ENCODE assay signal across 18 cellular contexts in genomic region chr12:83462419-83462818, GRCh38.
DNase-seq lines count a peak whose midpoint lies in the region; ATAC-seq, FAIRE-seq and TF ChIP-seq lines count a peak whose summit lies in the region.
"Had no signal": no experiment of that assay in that cellular context is flagged by ENCODE, and none has a peak within 500 bp of the region (broad histone marks: within the 10 kb centered on the region; RNA-seq: fewer than 3 reads in every experiment).

No MANE protein-coding gene starts in this region.

- intact Hi-C loops in Right ventricle myocardium superior (cut with DNase I) (no loop called here), Right ventricle myocardium inferior (cut with DNase I) (no loop called here), GM12878 (cut with micrococcal nuclease; ENCODE audit: unreplicated experiment) (no loop called here)

- BruUV-seq in GM12878 (replicated peaks; lab: Mats Ljungman, UMichigan): no TSS peak

- no peaks in the 10 kb centered on the region for H3K36me3 Mint-ChIP-seq in neural progenitor cell

- FAIRE-seq in GM12878 (lab: Jason Lieb, UNC) (no peak), urothelium cell line (lab: Jason Lieb, UNC) (no peak)

- no peak overlapping the region for H3K27ac Mint-ChIP-seq in neural progenitor cell
- H3K27ac Mint-ChIP-seq: activated CD4-positive, alpha-beta memory T cell treated with anti-CD3 and anti-CD28 coated beads, Interleukin-2, amount 10 ng/mL, durations not matched to agents 7 days and 5 days; CD4-positive, alpha-beta T cell had no signal

- H3K27ac ChIP-seq in GM12878 (ENCODE audit: control insufficient read depth, insufficient read depth) (no peak overlapping the region), neural progenitor cell (no peak overlapping the region)

- H3K4me2 ChIP-seq in GM12878 (ENCODE audit: control insufficient read depth, insufficient read depth) (no peak overlapping the region), neural progenitor cell (no peak overlapping the region)

- peak; percentile 52 for ATAC-seq in Right ventricle myocardium superior (ENCODE audit: poor library complexity)
- no peak for ATAC-seq in Right ventricle myocardium inferior
- peak; percentile 34; the same call in 2 of the 3 replicates for ATAC-seq in GM12878
- ATAC-seq in HG03520 (IDR thresholded peaks at IDR 0.05; ENCODE audit: unreplicated experiment): no peak

- H3K4me3 Mint-ChIP-seq in neural progenitor cell: no peak overlapping the region
- H3K4me3 Mint-ChIP-seq: activated CD4-positive, alpha-beta memory T cell treated with anti-CD3 and anti-CD28 coated beads, Interleukin-2, amount 10 ng/mL, durations not matched to agents 7 days and 5 days; CD4-positive, alpha-beta T cell had no signal

- H4K20me1 ChIP-seq in GM12878 (ENCODE audit: control insufficient read depth, insufficient read depth) (no peaks in the 10 kb centered on the region), neural progenitor cell (ENCODE audit: low read depth) (no peaks in the 10 kb centered on the region)

- CTCF ChIA-PET in GM12878 (lab: Yijun Ruan, JAX): interaction anchor here (0.6 to 1.8 kb wide), 2 partner anchors 29 to 364 kb away, joined by 3 to 6 read pairs; no protein-coding TSS in a partner anchor

- H3K4me1 Mint-ChIP-seq in neural progenitor cell: peaks cover 4% of the 10 kb centered on the region
- H3K4me1 Mint-ChIP-seq: activated CD4-positive, alpha-beta memory T cell treated with anti-CD3 and anti-CD28 coated beads, Interleukin-2, amount 10 ng/mL, durations not matched to agents 7 days and 5 days had no signal

- H3K4me3 ChIP-seq in GM12878 (no peak overlapping the region), neural progenitor cell (no peak overlapping the region)

- RAD21 ChIA-PET in GM12878 (lab: Charles Lee; ENCODE audit: unreplicated experiment): no interaction called here

- no peak for TF ChIP-seq RAD21 in GM12878 (IDR thresholded peaks at IDR 0.05; ENCODE audit: insufficient read depth, low read depth, low read length)

- SMC1A ChIA-PET in GM12878 (lab: Charles Lee; ENCODE audit: uncharacterized antibody, unreplicated experiment): no interaction called here

- H3K36me3 ChIP-seq in GM12878 (ENCODE audit: control insufficient read depth in 2 of 2, insufficient read depth in 2 of 2, low read length in 1 of 2) (no peaks in the 10 kb centered on the region), neural progenitor cell (no peaks in the 10 kb centered on the region)

- peaks cover 2% of the 10 kb centered on the region for H3K27me3 Mint-ChIP-seq in neural progenitor cell (ENCODE audit: insufficient read depth, low read depth)
- H3K27me3 Mint-ChIP-seq: activated CD4-positive, alpha-beta memory T cell treated with anti-CD3 and anti-CD28 coated beads, Interleukin-2, amount 10 ng/mL, durations not matched to agents 7 days and 5 days; CD4-positive, alpha-beta T cell had no signal

- DNase-seq in Right ventricle myocardium superior: no peak
- DNase-seq in Right ventricle myocardium inferior (ENCODE audit: missing footprints): no peak
- peak; percentile 3 for DNase-seq in NAMALWA (ENCODE audit: low spot score)
- DNase-seq in GM12878 (ENCODE audit: low read depth, low spot score): no peak
- peak; percentile 13 for DNase-seq in neural progenitor cell (ENCODE audit: low spot score)
- no peak for DNase-seq in activated naive CD4-positive, alpha-beta T cell (lab: John Stamatoyannopoulos, UW)
- no peak for DNase-seq in urothelium cell line (ENCODE audit: low spot score)
- DNase-seq: activated CD4-positive, alpha-beta memory T cell treated with anti-CD3 and anti-CD28 coated beads, Interleukin-2, amount 10 ng/mL, durations not matched to agents 7 days and 5 days; activated naive CD4-positive, alpha-beta T cell treated with Interleukin-2 at 50 U/mL for 16 hours; anterior cingulate cortex; CD4-positive, alpha-beta T cell; effector CD8-positive, alpha-beta T cell; Karpas-422; mammary epithelial cell; NCI-H1417 treated with DMSO at 0.1 percent for 48 hours; NK-92 treated with Interleukin-12 subunit alpha and Interleukin-12 subunit beta, amount 100 ng/mL, for 24 hours; stimulated activated CD4-positive, alpha-beta T cell treated with anti-CD3 and anti-CD28 coated beads, Interleukin-15, amount 100 ng/mL, for 24 hours had no signal

- no peak overlapping the region for H2AFZ ChIP-seq in GM12878 (ENCODE audit: control insufficient read depth, low read depth, low read length)
- H2AFZ ChIP-seq in neural progenitor cell (replicated peaks): no peak overlapping the region

- TF ChIP-seq EP300 in GM12878 (IDR thresholded peaks at IDR 0.05; ENCODE audit: borderline replicate concordance in 1 of 2, control insufficient read depth in 1 of 2, low read depth in 2 of 2, low read length in 2 of 2): no peak

- H3K9me3 Mint-ChIP-seq in neural progenitor cell: no peaks in the 10 kb centered on the region
- H3K9me3 Mint-ChIP-seq: activated CD4-positive, alpha-beta memory T cell treated with anti-CD3 and anti-CD28 coated beads, Interleukin-2, amount 10 ng/mL, durations not matched to agents 7 days and 5 days had no signal

- no peak overlapping the region for H3K9ac ChIP-seq in GM12878 (ENCODE audit: control insufficient read depth, insufficient read depth, low read length)
- no peak overlapping the region for H3K9ac ChIP-seq in neural progenitor cell

- POLR2A ChIA-PET in GM12878 (lab: Charles Lee): no interaction called here

- in situ Hi-C loops in GM12878 (cut with MboI): no loop called here

- no peaks in the 10 kb centered on the region for H3F3A ChIP-seq in neural progenitor cell (ENCODE audit: low read depth)

- no peak for TF ChIP-seq POLR2A in GM12878 (IDR thresholded peaks at IDR 0.05; ENCODE audit: low read depth, low read length)

- no peak for TF ChIP-seq CTCF in GM12878 (IDR thresholded peaks at IDR 0.05 in 2 of 3, conservative IDR thresholded peaks at IDR 0.05 in 1 of 3; ENCODE audit: control insufficient read depth in 2 of 3, extremely low read depth in 1 of 3, insufficient read depth in 1 of 3, low read depth in 3 of 3, low read length in 3 of 3)
- TF ChIP-seq CTCF in neural progenitor cell (IDR thresholded peaks at IDR 0.05): peak; percentile 24

- H3K79me2 ChIP-seq in GM12878 (ENCODE audit: control insufficient read depth, insufficient read depth, low read length) (no peaks in the 10 kb centered on the region), neural progenitor cell (ENCODE audit: low read depth) (no peaks in the 10 kb centered on the region)

- H3K27me3 ChIP-seq in GM12878 (replicated peaks in 1 of 2; ENCODE audit: control insufficient read depth in 2 of 2, insufficient read depth in 2 of 2, low read length in 1 of 2): no peaks in the 10 kb centered on the region
- H3K27me3 ChIP-seq in neural progenitor cell: no peaks in the 10 kb centered on the region

- no peaks in the 10 kb centered on the region for H3K9me3 ChIP-seq in GM12878 (replicated peaks; ENCODE audit: control insufficient read depth, insufficient read depth, low read length)
- no peaks in the 10 kb centered on the region for H3K9me3 ChIP-seq in neural progenitor cell (ENCODE audit: low read depth)

- H3K4me1 ChIP-seq in GM12878 (ENCODE audit: control insufficient read depth, insufficient read depth, low read length): no peaks in the 10 kb centered on the region
- peaks cover 10% of the 10 kb centered on the region for H3K4me1 ChIP-seq in neural progenitor cell

TF ChIP-seq in GM12878, 131 proteins besides CTCF, POLR2A, EP300 and RAD21 (continues in another document):
- TF ChIP-seq ZBED1 (IDR thresholded peaks at IDR 0.05; ENCODE audit: borderline replicate concordance) (no peak), RUNX3 (IDR thresholded peaks at IDR 0.05; ENCODE audit: low read length) (no peak), TBL1XR1 (IDR thresholded peaks at IDR 0.05; ENCODE audit: low read depth, low read length) (no peak), PAX8 (IDR thresholded peaks at IDR 0.05) (no peak), SUPT20H (IDR thresholded peaks at IDR 0.05; ENCODE audit: borderline replicate concordance, control insufficient read depth, low read depth, low read length) (no peak), ZNF622 (IDR thresholded peaks at IDR 0.05) (no peak), ZBTB4 (CRISPR knock-in tag; IDR thresholded peaks at IDR 0.05) (no peak), RCOR1 (conservative IDR thresholded peaks at IDR 0.05; ENCODE audit: low read depth, low read length) (no peak), MLLT1 (IDR thresholded peaks at IDR 0.05) (no peak), ASH2L (IDR thresholded peaks at IDR 0.05; ENCODE audit: borderline replicate concordance, low read depth) (no peak)

Comparison
In these comparisons a context has a peak if more than half of its experiments do, and no peak if none do; other contexts are left out.
1. ATAC-seq: peak in Right ventricle myocardium superior (single experiment) and GM12878 (single experiment); none in Right ventricle myocardium inferior (single experiment) and HG03520 (single experiment).
2. DNase-seq: peak in NAMALWA (single experiment) and neural progenitor cell (single experiment); none in Right ventricle myocardium superior (single experiment), Right ventricle myocardium inferior (single experiment), GM12878 (single experiment), activated naive CD4-positive, alpha-beta T cell (0 of 4) and urothelium cell line (single experiment).